ENCODE assay signal across 9 cellular contexts in the genomic region with DNA sequence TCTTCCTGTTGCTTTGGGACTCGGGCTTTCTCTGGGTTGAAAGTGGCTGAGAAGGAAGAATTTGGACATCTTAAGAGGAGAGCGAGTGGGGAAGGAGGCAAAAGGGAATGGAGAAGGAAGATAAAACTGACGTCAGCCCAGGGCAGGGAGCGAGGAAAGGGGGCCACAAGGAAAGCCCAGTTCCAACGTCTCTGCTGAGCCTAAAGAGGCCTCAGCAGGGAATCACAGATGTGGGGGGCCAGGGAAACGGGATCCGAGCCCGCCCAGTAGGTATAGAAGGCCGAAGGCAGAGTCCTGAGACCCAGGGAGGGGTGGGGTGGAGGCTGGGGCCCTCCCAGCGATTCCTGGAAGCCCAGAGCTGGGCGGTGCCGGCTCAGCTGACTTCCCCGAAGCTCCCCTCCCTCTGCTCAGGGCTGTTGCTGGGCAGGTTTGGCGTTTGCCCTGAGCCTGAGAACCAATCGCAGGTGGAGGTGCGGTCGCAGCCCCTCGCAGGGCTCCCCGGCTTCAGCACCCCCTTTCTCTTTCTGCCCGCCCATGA. TPM values are rescaled to one million over a fixed set of nuclear protein-coding genes. Genes with fewer than 3 reads are reported as not detected.
DNase-seq lines count a peak whose midpoint lies in the region; ATAC-seq and TF ChIP-seq lines count a peak whose summit lies in the region.
"Had no signal": no experiment of that assay in that cellular context is flagged by ENCODE, and none has a peak within 500 bp of the region (broad histone marks: within the 10 kb centered on the region; RNA-seq: fewer than 3 reads in every experiment).

No MANE protein-coding gene starts in this region.

- DNase-seq in CMK (ENCODE audit: low read depth): peak; percentile 65
- peak; percentile 93 for DNase-seq in SK-MEL-5 (ENCODE audit: low read depth, low spot score)
- peak; percentile 88 for DNase-seq in activated naive CD4-positive, alpha-beta T cell treated with anti-CD3 and anti-CD28 coated beads, Interleukin-2, amount 50 U/mL, for 16 hours
- DNase-seq in germinal center (ENCODE audit: low spot score): peak; percentile 90
- peak in 49 of 56 donors; percentile 22 to 81 (median 53) for DNase-seq in nucleus accumbens (lab: John Stamatoyannopoulos, UW)

- no peak for TF ChIP-seq CTCF in KMS-11 (conservative IDR thresholded peaks at IDR 0.05; ENCODE audit: low read depth, low read length)

- no peaks in the 10 kb centered on the region for H4K20me1 ChIP-seq in KMS-11 (ENCODE audit: insufficient read depth)

- peak overlapping the region; percentile 58 for H3K9ac ChIP-seq in KMS-11

- H3K27ac ChIP-seq in KMS-11 (peak overlapping the region; percentile 77), temporal lobe (ENCODE audit: low read depth, low read length) (peak overlapping the region; percentile 97)

- in situ Hi-C loops in SK-MEL-5 (cut with HindIII; ENCODE audit: low pct_unique_long_range_greater_than_20kb, low sequenced_read_pairs): no loop called here

- H2AFZ ChIP-seq in KMS-11 (ENCODE audit: low read depth): peak overlapping the region; percentile 81

- peaks cover 31% of the 10 kb centered on the region for H3K79me2 ChIP-seq in KMS-11 (ENCODE audit: insufficient read depth, low read depth)

- ATAC-seq in GM19463 (IDR thresholded peaks at IDR 0.05; ENCODE audit: unreplicated experiment): peak; percentile 39

- H3K4me3 ChIP-seq in KMS-11 (IDR thresholded peaks at IDR 0.05; ENCODE audit: insufficient read depth, low read depth, low read length): peak overlapping the region; percentile 100

- H3K27me3 ChIP-seq in KMS-11 (ENCODE audit: insufficient read depth, low read depth): no peaks in the 10 kb centered on the region

- peaks cover 60% of the 10 kb centered on the region for H3K4me1 ChIP-seq in KMS-11 (ENCODE audit: low read depth, poor library complexity, severe bottlenecking)

- no peaks in the 10 kb centered on the region for H3K36me3 ChIP-seq in KMS-11 (ENCODE audit: insufficient read depth)

- H3K4me2 ChIP-seq in KMS-11: peak overlapping the region; percentile 100

RNA-seq across cellular contexts. Expression of gene ADAMTSL4, which starts 12.7 kb away (rescaled TPM):
- 0.27 and 0.48 TPM in 2 replicates for total RNA-seq in SK-MEL-5 (2014; rRNA removed; shearing (Covaris generic))
- polyA plus RNA-seq in SK-MEL-5 (2015; cell fraction: cytosol; rRNA removed): 1.7 and 2.3 TPM in 2 replicates
- 4.4 and 6.4 TPM in 2 replicates for polyA plus RNA-seq in SK-MEL-5 (2015; cell fraction: nucleus; rRNA removed)
- 0.25 TPM for total RNA-seq in temporal lobe

RNA-seq across cellular contexts. Expression of gene MCL1, which starts 17.5 kb away (rescaled TPM):
- total RNA-seq in SK-MEL-5 (2014; rRNA removed; shearing (Covaris generic)): 123 and 130 TPM in 2 replicates
- 98.7 and 129 TPM in 2 replicates for polyA plus RNA-seq in SK-MEL-5 (2015; cell fraction: cytosol; rRNA removed)
- 356 and 382 TPM in 2 replicates for polyA plus RNA-seq in SK-MEL-5 (2015; cell fraction: nucleus; rRNA removed)
- 89.7 TPM for total RNA-seq in temporal lobe

RNA-seq across cellular contexts. Expression of gene FALEC, which starts 46.3 kb away (rescaled TPM):
- not detected in 2 replicates for total RNA-seq in SK-MEL-5 (2014; rRNA removed; shearing (Covaris generic))
- not detected in 2 replicates for polyA plus RNA-seq in SK-MEL-5 (2015; cell fraction: cytosol; rRNA removed)
- 1.4 and 3.5 TPM in 2 replicates for polyA plus RNA-seq in SK-MEL-5 (2015; cell fraction: nucleus; rRNA removed)
- not detected for total RNA-seq in temporal lobe
- total RNA-seq: subcutaneous adipose tissue had no signal

RNA-seq across cellular contexts. Expression of gene ECM1, which starts 54.0 kb away (rescaled TPM):
- 192 TPM in 2 replicates for total RNA-seq in SK-MEL-5 (2014; rRNA removed; shearing (Covaris generic))
- 401 and 407 TPM in 2 replicates for polyA plus RNA-seq in SK-MEL-5 (2015; cell fraction: cytosol; rRNA removed)
- 338 and 339 TPM in 2 replicates for polyA plus RNA-seq in SK-MEL-5 (2015; cell fraction: nucleus; rRNA removed)
- total RNA-seq in temporal lobe: 1.5 TPM

Comparison
In these comparisons a context has a peak if more than half of its experiments do, and no peak if none do; other contexts are left out.
1. Peak in every context shown above with its lines: DNase-seq, ATAC-seq, H3K4me3 ChIP-seq and H3K27ac ChIP-seq.